6 cellular contexts compared by ENCODE assay signal in genomic region chrX:155071694-155072215, GRCh38. TPM values are rescaled to one million over a fixed set of nuclear protein-coding genes. Genes with fewer than 3 reads are reported as not detected.
A peak's percentile ranks its signal among the peaks of the same experiment; 100 is the strongest.
DNase-seq lines count a peak whose midpoint lies in the region; ATAC-seq, FAIRE-seq and TF ChIP-seq lines count a peak whose summit lies in the region.

No MANE protein-coding gene starts in this region.

- peaks cover 3% of the 10 kb centered on the region for H3F3A ChIP-seq in neural progenitor cell (ENCODE audit: low read depth)

- H2AFZ ChIP-seq in DND-41 (ENCODE audit: low read depth, low read length) (peak overlapping the region; percentile 67), mammary epithelial cell (ENCODE audit: low read depth, low read length) (peak overlapping the region; percentile 92), neural progenitor cell (replicated peaks) (peak overlapping the region; percentile 36)

- H3K4me3 Mint-ChIP-seq in neural progenitor cell: peak overlapping the region; percentile 92

- TF ChIP-seq CTCF in DND-41 (IDR thresholded peaks at IDR 0.05; ENCODE audit: borderline replicate concordance, extremely low read depth, low read length, poor library complexity, severe bottlenecking) (no peak), mammary epithelial cell (conservative IDR thresholded peaks at IDR 0.05 in 1 of 2, IDR thresholded peaks at IDR 0.05 in 1 of 2; ENCODE audit: extremely low read depth in 1 of 2, insufficient read depth in 1 of 2, low read depth in 1 of 2, low read length in 2 of 2) (no peak), neural progenitor cell (IDR thresholded peaks at IDR 0.05) (no peak)

- H3K27ac ChIP-seq in DND-41 (ENCODE audit: low read length) (peak overlapping the region; percentile 94), mammary epithelial cell (ENCODE audit: insufficient read depth, low read depth, low read length) (peak overlapping the region; percentile 55), neural progenitor cell (no peak overlapping the region)

- 42% methylated on average over 16 of the region's 24 CpGs for WGBS in mammary epithelial cell (ENCODE audit: low coverage, missing lambda C conversion rate)

- H3K79me2 ChIP-seq in DND-41 (ENCODE audit: insufficient read depth, low read length) (peaks cover 55% of the 10 kb centered on the region), mammary epithelial cell (ENCODE audit: insufficient read depth, low read length) (peaks cover 56% of the 10 kb centered on the region), neural progenitor cell (ENCODE audit: low read depth) (peaks cover 29% of the 10 kb centered on the region)

- peak overlapping the region; percentile 32 for H3K27ac Mint-ChIP-seq in neural progenitor cell

- H3K36me3 Mint-ChIP-seq in neural progenitor cell: no peaks in the 10 kb centered on the region

- in situ Hi-C loops in mammary epithelial cell (cut with MboI; ENCODE audit: low sequenced_read_pairs in 2 of 2): no loop called here

- H4K20me1 ChIP-seq in DND-41 (ENCODE audit: insufficient read depth, low read length): no peaks in the 10 kb centered on the region
- no peaks in the 10 kb centered on the region for H4K20me1 ChIP-seq in mammary epithelial cell (ENCODE audit: insufficient read depth, low read length)
- H4K20me1 ChIP-seq in neural progenitor cell (ENCODE audit: low read depth): no peaks in the 10 kb centered on the region

- H3K4me3 ChIP-seq in DND-41 (ENCODE audit: low read depth in 1 of 2, low read length in 2 of 2) (peak overlapping the region; percentile 63 to 83; a peak in 3 of 4 replicates), mammary epithelial cell (replicated peaks in 1 of 3; ENCODE audit: insufficient read depth in 1 of 3, low read depth in 2 of 3, low read length in 3 of 3) (peak overlapping the region; percentile 69 to 75 (median 69)), neural progenitor cell (peak overlapping the region; percentile 53)

- H3K9me3 Mint-ChIP-seq in neural progenitor cell: peaks cover 6% of the 10 kb centered on the region

- peaks cover 54% of the 10 kb centered on the region for H3K4me1 ChIP-seq in DND-41 (ENCODE audit: insufficient read depth, low read length)
- peaks cover 13% of the 10 kb centered on the region for H3K4me1 ChIP-seq in mammary epithelial cell (ENCODE audit: insufficient read depth, low read length)
- H3K4me1 ChIP-seq in neural progenitor cell: no peaks in the 10 kb centered on the region

- H3K27me3 Mint-ChIP-seq in neural progenitor cell (ENCODE audit: insufficient read depth, low read depth): no peaks in the 10 kb centered on the region

- dilution Hi-C loops in mammary epithelial cell (cut with HindIII; ENCODE audit: low sequenced_read_pairs): no loop called here

- H3K4me2 ChIP-seq in DND-41 (ENCODE audit: insufficient read depth, low read length) (peak overlapping the region; percentile 79), mammary epithelial cell (ENCODE audit: insufficient read depth, low read depth, low read length) (peak overlapping the region; percentile 37), neural progenitor cell (peak overlapping the region; percentile 75)

- peak; percentile 13 for DNase-seq in DND-41
- no peak for DNase-seq in mammary epithelial cell
- peak; percentile 52 for DNase-seq in neural progenitor cell (ENCODE audit: low spot score)
- no peak for DNase-seq in HPDE6-E6E7 (ENCODE audit: extremely low spot score)
- DNase-seq in RCC 7860 (ENCODE audit: low spot score): no peak

- CTCF ChIA-PET in mammary epithelial cell (lab: Charles Lee; ENCODE audit: low non-redundant PET): no interaction called here

- H3K9me3 ChIP-seq in DND-41 (ENCODE audit: insufficient read depth, low read length, severe bottlenecking) (no peaks in the 10 kb centered on the region), mammary epithelial cell (replicated peaks; ENCODE audit: insufficient read depth, low read length) (no peaks in the 10 kb centered on the region), neural progenitor cell (ENCODE audit: low read depth) (no peaks in the 10 kb centered on the region)

- peak overlapping the region; percentile 69 for H3K9ac ChIP-seq in DND-41 (ENCODE audit: low read depth, low read length)
- peak overlapping the region; percentile 81 for H3K9ac ChIP-seq in mammary epithelial cell (ENCODE audit: insufficient read depth, low read length)
- H3K9ac ChIP-seq in neural progenitor cell: peak overlapping the region; percentile 62

- ATAC-seq in DND-41 (ENCODE audit: insufficient read depth, low read depth) (peak; percentile 20; the same call in 1 of the 3 replicates), HG03045 (IDR thresholded peaks at IDR 0.05; ENCODE audit: unreplicated experiment) (peak; percentile 12)

- intact Hi-C loops in mammary epithelial cell (cut with micrococcal nuclease): loop anchor here (2.0 to 5.0 kb wide), 2 partner anchors 45 to 89 kb away; partner anchors contain the start of gene FUNDC2

- H3K36me3 ChIP-seq in DND-41 (ENCODE audit: insufficient read depth, low read length): peaks cover 30% of the 10 kb centered on the region
- no peaks in the 10 kb centered on the region for H3K36me3 ChIP-seq in mammary epithelial cell (ENCODE audit: insufficient read depth, low read length)
- peaks cover under 1% of the 10 kb centered on the region for H3K36me3 ChIP-seq in neural progenitor cell

- H3K4me1 Mint-ChIP-seq in neural progenitor cell: peaks cover 23% of the 10 kb centered on the region

- no peak for FAIRE-seq in RCC 7860 (lab: Jason Lieb, UNC)

- BruUV-seq in mammary epithelial cell (replicated peaks; lab: Mats Ljungman, UMichigan): TSS peak; percentile 27

- H3K27me3 ChIP-seq in DND-41 (ENCODE audit: insufficient read depth, low read length, poor library complexity): no peaks in the 10 kb centered on the region
- no peaks in the 10 kb centered on the region for H3K27me3 ChIP-seq in mammary epithelial cell (ENCODE audit: insufficient read depth, low read length)
- H3K27me3 ChIP-seq in neural progenitor cell: no peaks in the 10 kb centered on the region

RNA-seq across cellular contexts. Expression of gene BRCC3, which starts 0.4 kb away (rescaled TPM):
- total RNA-seq in mammary epithelial cell (10 to 100 TPM; 10.2 to 22.1 TPM), neural progenitor cell (ENCODE audit: low replicate concordance) (12.0 and 18.9 TPM in 2 replicates)
- polyA plus RNA-seq in mammary epithelial cell: 20.7 TPM
- 23.2 TPM for polyA minus RNA-seq in mammary epithelial cell

RNA-seq across cellular contexts. Expression of gene CMC4, which starts 0.8 kb away (rescaled TPM):
- total RNA-seq in mammary epithelial cell (10 to 100 TPM in 1 of 2 donors, 1 to 10 TPM in 1; 6.6 to 10.7 TPM), neural progenitor cell (ENCODE audit: low replicate concordance) (14.6 and 16.2 TPM in 2 replicates)
- polyA plus RNA-seq in mammary epithelial cell: 13.1 TPM
- 2.8 TPM for polyA minus RNA-seq in mammary epithelial cell

RNA-seq across cellular contexts. Expression of gene MTCP1, which starts 0.8 kb away (rescaled TPM):
- total RNA-seq in mammary epithelial cell: 10 to 100 TPM in 1 of 2 donors, 1 to 10 TPM in 1; 1.8 to 23.4 TPM
- polyA plus RNA-seq in mammary epithelial cell: 0.65 TPM
- 10.4 TPM for polyA minus RNA-seq in mammary epithelial cell
- 1.2 and 1.4 TPM in 2 replicates for total RNA-seq in neural progenitor cell (ENCODE audit: low replicate concordance)

RNA-seq across cellular contexts. Expression of gene FUNDC2, which starts 45.1 kb away (rescaled TPM):
- total RNA-seq in mammary epithelial cell (10 to 100 TPM; 28.2 to 34.0 TPM), neural progenitor cell (ENCODE audit: low replicate concordance) (58.8 and 70.9 TPM in 2 replicates)
- polyA plus RNA-seq in mammary epithelial cell: 48.4 TPM
- 72.1 TPM for polyA minus RNA-seq in mammary epithelial cell

RNA-seq across cellular contexts. Expression of gene F8, which starts 49.2 kb away (rescaled TPM):
- 1 to 10 TPM; 2.8 to 6.2 TPM for total RNA-seq in mammary epithelial cell
- 1.7 TPM for polyA plus RNA-seq in mammary epithelial cell
- not detected for polyA minus RNA-seq in mammary epithelial cell
- 4.8 and 9.8 TPM in 2 replicates for total RNA-seq in neural progenitor cell (ENCODE audit: low replicate concordance)

Comparison
In these comparisons a context has a peak if more than half of its experiments do, and no peak if none do; other contexts are left out.
1. DNase-seq: peak in DND-41 (single experiment) and neural progenitor cell (single experiment); none in mammary epithelial cell (single experiment), HPDE6-E6E7 (single experiment) and RCC 7860 (single experiment).
2. H2AFZ ChIP-seq: peak in every context shown above with its lines; median percentile 92 in mammary epithelial cell; 67 in DND-41; 36 in neural progenitor cell.
3. Peak in every context shown above with its lines, with median percentiles within 50 percentile points of each other: H3K4me2 ChIP-seq, H3K4me3 ChIP-seq and H3K9ac ChIP-seq.